In genomic region chr2:27380626-27381556, GRCh38 we compare ENCODE assay signal across 1 cellular context.
TF ChIP-seq lines count a peak whose summit lies in the region.

ZNF513 (minus strand) TSS chr2:27380734; CDS start chr2:27380526, 208 bp downstream.

TF ChIP-seq in GM12878, 131 proteins besides CTCF, POLR2A, EP300 and RAD21 (continued from another document):
- TF ChIP-seq CBFB (IDR thresholded peaks at IDR 0.05; ENCODE audit: low read depth) (no peak), ZSCAN29 (IDR thresholded peaks at IDR 0.05) (0 out of 2 replicates have a peak, but pooled peaks have one; percentile 38), STAT1 (conservative IDR thresholded peaks at IDR 0.05) (peak; percentile 86; the same call in 1 of the 2 replicates)
